ENCODE assay signal across 1 cellular context in the genomic region with DNA sequence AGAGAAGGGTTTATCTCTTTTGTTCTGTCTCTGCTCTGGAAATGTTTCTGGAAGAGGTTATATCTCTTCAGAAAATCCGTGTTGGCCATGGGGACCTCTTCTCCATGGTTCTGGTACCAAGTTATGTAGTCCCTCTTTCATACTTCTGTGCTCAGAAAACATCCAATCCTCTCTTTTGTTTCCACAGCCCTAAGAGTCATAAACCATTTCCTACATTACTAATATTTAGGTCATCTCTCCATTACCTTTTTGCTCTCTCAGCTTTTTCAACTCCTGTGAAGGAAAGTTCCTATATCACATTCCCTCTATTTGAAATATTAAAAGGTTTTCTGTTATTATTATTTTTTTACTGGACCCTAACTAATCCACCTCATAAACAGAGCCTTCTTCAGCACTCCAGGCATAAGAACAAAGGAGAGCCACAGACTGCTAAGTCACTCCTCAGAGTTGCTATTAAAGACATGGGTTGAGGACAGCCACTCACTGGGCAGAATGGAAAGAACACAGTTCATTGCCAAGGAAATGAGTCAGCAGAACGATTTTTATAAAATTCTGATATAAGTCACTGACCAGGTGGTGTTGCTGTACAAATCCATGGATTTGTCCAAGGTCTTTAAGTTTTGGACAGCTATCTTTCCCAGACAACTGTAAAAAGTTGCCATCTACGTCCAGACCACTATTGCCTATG.
TF ChIP-seq lines count a peak whose summit lies in the region.

No MANE protein-coding gene starts in this region.

TF ChIP-seq in endothelial cell of umbilical vein, 7 proteins besides CTCF, POLR2A, EP300 and RAD21:
- TF ChIP-seq FOS (IDR thresholded peaks at IDR 0.05; ENCODE audit: borderline replicate concordance, insufficient read depth, low read length) (peak; percentile 50), JUN (IDR thresholded peaks at IDR 0.05; ENCODE audit: borderline replicate concordance, insufficient read depth, insufficient read length, low read depth) (no peak)
